1 cellular context compared by ENCODE assay signal in the genomic region with DNA sequence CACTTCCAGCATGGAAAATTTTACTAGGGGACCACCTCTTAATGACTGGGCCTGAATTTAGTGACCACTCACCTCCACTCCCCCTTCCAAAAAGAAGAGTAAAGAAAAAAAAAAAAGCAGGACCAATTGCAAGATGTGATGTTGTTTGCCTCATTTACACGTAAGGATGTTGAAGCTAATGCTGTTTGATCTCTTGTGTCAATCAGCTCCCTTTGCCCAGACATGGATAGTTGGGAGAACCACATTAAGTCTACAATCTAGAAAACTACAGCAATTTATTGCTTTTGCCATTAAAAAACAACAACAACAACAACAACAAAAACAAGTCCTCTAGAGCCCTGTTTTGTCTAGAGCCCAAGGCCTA.
TF ChIP-seq lines count a peak whose summit lies in the region.

No MANE protein-coding gene starts in this region.

TF ChIP-seq in WTC11, 78 proteins besides CTCF, POLR2A, EP300 and RAD21:
- TF ChIP-seq ZNF138 (CRISPR knock-in tag; conservative IDR thresholded peaks at IDR 0.05), result no peak
- TF ChIP-seq, protein P1, sequence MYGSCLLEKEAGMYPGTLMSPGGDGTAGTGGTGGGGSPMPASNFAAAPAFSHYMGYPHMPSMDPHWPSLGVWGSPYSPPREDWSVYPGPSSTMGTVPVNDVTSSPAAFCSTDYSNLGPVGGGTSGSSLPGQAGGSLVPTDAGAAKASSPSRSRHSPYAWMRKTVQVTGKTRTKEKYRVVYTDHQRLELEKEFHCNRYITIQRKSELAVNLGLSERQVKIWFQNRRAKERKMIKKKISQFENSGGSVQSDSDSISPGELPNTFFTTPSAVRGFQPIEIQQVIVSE (CRISPR knock-in tag; IDR thresholded peaks at IDR 0.05; ENCODE audit: borderline replicate concordance), result no peak
- TF ChIP-seq, protein P2, sequence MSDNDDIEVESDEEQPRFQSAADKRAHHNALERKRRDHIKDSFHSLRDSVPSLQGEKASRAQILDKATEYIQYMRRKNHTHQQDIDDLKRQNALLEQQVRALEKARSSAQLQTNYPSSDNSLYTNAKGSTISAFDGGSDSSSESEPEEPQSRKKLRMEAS (CRISPR knock-in tag; IDR thresholded peaks at IDR 0.05), result no peak
- no peak for TF ChIP-seq NFATC4 (CRISPR knock-in tag; IDR thresholded peaks at IDR 0.05)
- TF ChIP-seq, protein P3, sequence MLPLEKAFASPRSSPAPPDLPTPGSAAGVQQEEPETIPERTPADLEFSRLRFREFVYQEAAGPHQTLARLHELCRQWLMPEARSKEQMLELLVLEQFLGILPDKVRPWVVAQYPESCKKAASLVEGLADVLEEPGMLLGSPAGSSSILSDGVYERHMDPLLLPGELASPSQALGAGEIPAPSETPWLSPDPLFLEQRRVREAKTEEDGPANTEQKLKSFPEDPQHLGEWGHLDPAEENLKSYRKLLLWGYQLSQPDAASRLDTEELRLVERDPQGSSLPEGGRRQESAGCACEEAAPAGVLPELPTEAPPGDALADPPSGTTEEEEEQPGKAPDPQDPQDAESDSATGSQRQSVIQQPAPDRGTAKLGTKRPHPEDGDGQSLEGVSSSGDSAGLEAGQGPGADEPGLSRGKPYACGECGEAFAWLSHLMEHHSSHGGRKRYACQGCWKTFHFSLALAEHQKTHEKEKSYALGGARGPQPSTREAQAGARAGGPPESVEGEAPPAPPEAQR (CRISPR knock-in tag; IDR thresholded peaks at IDR 0.05), result no peak
- TF ChIP-seq, protein P4, sequence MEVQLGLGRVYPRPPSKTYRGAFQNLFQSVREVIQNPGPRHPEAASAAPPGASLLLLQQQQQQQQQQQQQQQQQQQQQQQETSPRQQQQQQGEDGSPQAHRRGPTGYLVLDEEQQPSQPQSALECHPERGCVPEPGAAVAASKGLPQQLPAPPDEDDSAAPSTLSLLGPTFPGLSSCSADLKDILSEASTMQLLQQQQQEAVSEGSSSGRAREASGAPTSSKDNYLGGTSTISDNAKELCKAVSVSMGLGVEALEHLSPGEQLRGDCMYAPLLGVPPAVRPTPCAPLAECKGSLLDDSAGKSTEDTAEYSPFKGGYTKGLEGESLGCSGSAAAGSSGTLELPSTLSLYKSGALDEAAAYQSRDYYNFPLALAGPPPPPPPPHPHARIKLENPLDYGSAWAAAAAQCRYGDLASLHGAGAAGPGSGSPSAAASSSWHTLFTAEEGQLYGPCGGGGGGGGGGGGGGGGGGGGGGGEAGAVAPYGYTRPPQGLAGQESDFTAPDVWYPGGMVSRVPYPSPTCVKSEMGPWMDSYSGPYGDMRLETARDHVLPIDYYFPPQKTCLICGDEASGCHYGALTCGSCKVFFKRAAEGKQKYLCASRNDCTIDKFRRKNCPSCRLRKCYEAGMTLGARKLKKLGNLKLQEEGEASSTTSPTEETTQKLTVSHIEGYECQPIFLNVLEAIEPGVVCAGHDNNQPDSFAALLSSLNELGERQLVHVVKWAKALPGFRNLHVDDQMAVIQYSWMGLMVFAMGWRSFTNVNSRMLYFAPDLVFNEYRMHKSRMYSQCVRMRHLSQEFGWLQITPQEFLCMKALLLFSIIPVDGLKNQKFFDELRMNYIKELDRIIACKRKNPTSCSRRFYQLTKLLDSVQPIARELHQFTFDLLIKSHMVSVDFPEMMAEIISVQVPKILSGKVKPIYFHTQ (CRISPR knock-in tag; IDR thresholded peaks at IDR 0.05), result no peak
- TF ChIP-seq, protein P5, sequence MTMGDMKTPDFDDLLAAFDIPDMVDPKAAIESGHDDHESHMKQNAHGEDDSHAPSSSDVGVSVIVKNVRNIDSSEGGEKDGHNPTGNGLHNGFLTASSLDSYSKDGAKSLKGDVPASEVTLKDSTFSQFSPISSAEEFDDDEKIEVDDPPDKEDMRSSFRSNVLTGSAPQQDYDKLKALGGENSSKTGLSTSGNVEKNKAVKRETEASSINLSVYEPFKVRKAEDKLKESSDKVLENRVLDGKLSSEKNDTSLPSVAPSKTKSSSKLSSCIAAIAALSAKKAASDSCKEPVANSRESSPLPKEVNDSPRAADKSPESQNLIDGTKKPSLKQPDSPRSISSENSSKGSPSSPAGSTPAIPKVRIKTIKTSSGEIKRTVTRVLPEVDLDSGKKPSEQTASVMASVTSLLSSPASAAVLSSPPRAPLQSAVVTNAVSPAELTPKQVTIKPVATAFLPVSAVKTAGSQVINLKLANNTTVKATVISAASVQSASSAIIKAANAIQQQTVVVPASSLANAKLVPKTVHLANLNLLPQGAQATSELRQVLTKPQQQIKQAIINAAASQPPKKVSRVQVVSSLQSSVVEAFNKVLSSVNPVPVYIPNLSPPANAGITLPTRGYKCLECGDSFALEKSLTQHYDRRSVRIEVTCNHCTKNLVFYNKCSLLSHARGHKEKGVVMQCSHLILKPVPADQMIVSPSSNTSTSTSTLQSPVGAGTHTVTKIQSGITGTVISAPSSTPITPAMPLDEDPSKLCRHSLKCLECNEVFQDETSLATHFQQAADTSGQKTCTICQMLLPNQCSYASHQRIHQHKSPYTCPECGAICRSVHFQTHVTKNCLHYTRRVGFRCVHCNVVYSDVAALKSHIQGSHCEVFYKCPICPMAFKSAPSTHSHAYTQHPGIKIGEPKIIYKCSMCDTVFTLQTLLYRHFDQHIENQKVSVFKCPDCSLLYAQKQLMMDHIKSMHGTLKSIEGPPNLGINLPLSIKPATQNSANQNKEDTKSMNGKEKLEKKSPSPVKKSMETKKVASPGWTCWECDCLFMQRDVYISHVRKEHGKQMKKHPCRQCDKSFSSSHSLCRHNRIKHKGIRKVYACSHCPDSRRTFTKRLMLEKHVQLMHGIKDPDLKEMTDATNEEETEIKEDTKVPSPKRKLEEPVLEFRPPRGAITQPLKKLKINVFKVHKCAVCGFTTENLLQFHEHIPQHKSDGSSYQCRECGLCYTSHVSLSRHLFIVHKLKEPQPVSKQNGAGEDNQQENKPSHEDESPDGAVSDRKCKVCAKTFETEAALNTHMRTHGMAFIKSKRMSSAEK (CRISPR knock-in tag; IDR thresholded peaks at IDR 0.05; ENCODE audit: borderline replicate concordance), result no peak
- TF ChIP-seq, protein P6, sequence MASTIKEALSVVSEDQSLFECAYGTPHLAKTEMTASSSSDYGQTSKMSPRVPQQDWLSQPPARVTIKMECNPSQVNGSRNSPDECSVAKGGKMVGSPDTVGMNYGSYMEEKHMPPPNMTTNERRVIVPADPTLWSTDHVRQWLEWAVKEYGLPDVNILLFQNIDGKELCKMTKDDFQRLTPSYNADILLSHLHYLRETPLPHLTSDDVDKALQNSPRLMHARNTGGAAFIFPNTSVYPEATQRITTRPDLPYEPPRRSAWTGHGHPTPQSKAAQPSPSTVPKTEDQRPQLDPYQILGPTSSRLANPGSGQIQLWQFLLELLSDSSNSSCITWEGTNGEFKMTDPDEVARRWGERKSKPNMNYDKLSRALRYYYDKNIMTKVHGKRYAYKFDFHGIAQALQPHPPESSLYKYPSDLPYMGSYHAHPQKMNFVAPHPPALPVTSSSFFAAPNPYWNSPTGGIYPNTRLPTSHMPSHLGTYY (CRISPR knock-in tag; IDR thresholded peaks at IDR 0.05), result no peak
- no peak for TF ChIP-seq ETV6 (CRISPR knock-in tag; IDR thresholded peaks at IDR 0.05)
- no peak for TF ChIP-seq ZNF263 (CRISPR knock-in tag; IDR thresholded peaks at IDR 0.05; ENCODE audit: low read depth)
- TF ChIP-seq, protein P7, sequence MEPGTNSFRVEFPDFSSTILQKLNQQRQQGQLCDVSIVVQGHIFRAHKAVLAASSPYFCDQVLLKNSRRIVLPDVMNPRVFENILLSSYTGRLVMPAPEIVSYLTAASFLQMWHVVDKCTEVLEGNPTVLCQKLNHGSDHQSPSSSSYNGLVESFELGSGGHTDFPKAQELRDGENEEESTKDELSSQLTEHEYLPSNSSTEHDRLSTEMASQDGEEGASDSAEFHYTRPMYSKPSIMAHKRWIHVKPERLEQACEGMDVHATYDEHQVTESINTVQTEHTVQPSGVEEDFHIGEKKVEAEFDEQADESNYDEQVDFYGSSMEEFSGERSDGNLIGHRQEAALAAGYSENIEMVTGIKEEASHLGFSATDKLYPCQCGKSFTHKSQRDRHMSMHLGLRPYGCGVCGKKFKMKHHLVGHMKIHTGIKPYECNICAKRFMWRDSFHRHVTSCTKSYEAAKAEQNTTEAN (CRISPR knock-in tag; IDR thresholded peaks at IDR 0.05), result no peak
- no peak for TF ChIP-seq ZNF121 (CRISPR knock-in tag; IDR thresholded peaks at IDR 0.05)
- TF ChIP-seq OVOL2 (CRISPR knock-in tag; IDR thresholded peaks at IDR 0.05; ENCODE audit: borderline replicate concordance), result no peak
- no peak for TF ChIP-seq TEAD1 (CRISPR knock-in tag; IDR thresholded peaks at IDR 0.05)
- TF ChIP-seq SMAD3 (CRISPR knock-in tag; IDR thresholded peaks at IDR 0.05; ENCODE audit: borderline replicate concordance), result no peak
